Comparison of ENCODE assay signal across 11 cellular contexts in the genomic region with DNA sequence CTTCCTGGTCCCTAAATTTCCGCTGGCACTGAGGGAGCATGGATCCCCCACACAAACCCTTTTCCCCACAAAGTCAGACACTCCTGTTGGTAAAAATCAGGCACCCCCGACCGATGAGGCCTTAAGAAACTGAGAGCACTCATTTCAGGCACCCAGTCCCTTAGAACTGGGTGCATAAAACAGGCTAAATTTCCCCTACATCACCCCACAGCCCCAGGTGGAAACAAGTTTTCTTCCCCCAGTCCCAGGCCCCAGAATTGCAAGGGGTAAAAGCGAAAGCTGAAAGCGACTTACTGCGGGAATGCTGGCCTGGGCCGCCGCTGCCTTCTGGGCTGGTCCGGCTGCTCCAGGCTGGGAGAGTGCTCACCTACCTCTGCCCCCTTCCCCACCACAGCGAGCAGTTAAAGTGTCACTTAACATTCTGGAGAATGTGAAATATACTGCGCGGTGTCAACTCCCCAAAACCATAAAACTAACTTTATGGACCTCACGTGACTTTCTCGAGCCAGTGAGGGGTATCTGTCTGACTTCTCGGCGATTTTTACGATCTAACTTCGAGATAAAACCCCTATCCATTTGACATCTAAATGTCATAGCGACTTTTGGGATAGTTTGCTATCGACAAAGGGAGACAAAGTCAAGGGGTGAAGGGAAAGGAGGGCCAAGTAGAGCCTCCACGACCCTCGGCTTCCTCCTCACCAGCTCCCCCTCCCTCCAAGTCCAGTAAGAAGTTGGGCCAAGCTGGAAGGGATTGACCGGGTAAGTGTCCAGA. TPM values are rescaled to one million over a fixed set of nuclear protein-coding genes. Genes with fewer than 3 reads are reported as not detected.
DNase-seq lines count a peak whose midpoint lies in the region; ATAC-seq, FAIRE-seq and TF ChIP-seq lines count a peak whose summit lies in the region.
"Had no signal": no experiment of that assay in that cellular context is flagged by ENCODE, and none has a peak within 500 bp of the region (broad histone marks: within the 10 kb centered on the region; RNA-seq: fewer than 3 reads in every experiment).

A gene (minus strand): TSS at position 411 of the 772 bp plus-strand sequence. CDS start 37,767 bp downstream, outside the sequence.

- TF ChIP-seq CTCF in Peyer's patch (IDR thresholded peaks at IDR 0.05) (no peak), omental fat pad (IDR thresholded peaks at IDR 0.05) (no peak)

- peaks cover 0 to 14% (median 0%) of the 10 kb centered on the region in 3 donors for H3K36me3 ChIP-seq in Peyer's patch
- H3K36me3 ChIP-seq in iPS-15b (ENCODE audit: control insufficient read depth, insufficient read depth, low read length) = no peaks in the 10 kb centered on the region
- no peaks in the 10 kb centered on the region for H3K36me3 ChIP-seq in small intestine (ENCODE audit: control insufficient read depth in 2 of 2, insufficient read depth in 2 of 2, low read length in 2 of 2)

- DNase-seq in GM12891 (ENCODE audit: insufficient read length, low spot score) (no peak), Peyer's patch (peak in 2 of 3 donors; percentile 45 to 56), small intestine (no peak), OCI-M2 (lab: John Stamatoyannopoulos, UW; ENCODE audit: unreplicated experiment) (no peak), glomerular visceral epithelial cell (ENCODE audit: extremely low spot score) (no peak), KG1 (lab: John Stamatoyannopoulos, UW) (no peak), omental fat pad (ENCODE audit: low spot score) (no peak)
- DNase-seq: GF-D8, NCI-H1105 had no signal

- H3K4me1 ChIP-seq in Peyer's patch (peaks cover 0 to 48% (median 10%) of the 10 kb centered on the region in 4 donors), iPS-15b (ENCODE audit: control insufficient read depth, insufficient read depth, low read length) (peaks cover 7% of the 10 kb centered on the region), small intestine (ENCODE audit: control insufficient read depth in 2 of 2, insufficient read depth in 1 of 2, low read depth in 1 of 2, low read length in 1 of 2) (peaks cover 0 to 2% of the 10 kb centered on the region in 2 donors)

- peak within 1 kb of the TSS; percentile 34 to 92 (median 66) for H3K27ac ChIP-seq in Peyer's patch
- H3K27ac ChIP-seq in small intestine (ENCODE audit: low read depth in 1 of 2, low read length in 1 of 2) = peak within 1 kb of the TSS; percentile 17 to 93

- 18 to 24% (median 22%) methylated on average over 23 of the region's 23 CpGs for WGBS in small intestine, 3 donors

- H3K27me3 ChIP-seq in Peyer's patch (no peaks in the 10 kb centered on the region), iPS-15b (ENCODE audit: control insufficient read depth, insufficient read depth, low read length) (peaks cover 100% of the 10 kb centered on the region), small intestine (ENCODE audit: control insufficient read depth in 2 of 2, insufficient read depth in 2 of 2, low read length in 2 of 2) (peaks cover 0 to 14% of the 10 kb centered on the region in 2 donors)

- H3K4me3 ChIP-seq in Peyer's patch = peak within 1 kb of the TSS in 2 of 4 donors; percentile 33 to 66
- peak within 1 kb of the TSS; percentile 22 for H3K4me3 ChIP-seq in iPS-15b (ENCODE audit: low read depth, low read length)
- H3K4me3 ChIP-seq in small intestine (ENCODE audit: low read depth in 1 of 2, low read length in 2 of 2) = no peak within 1 kb of the TSS

- ATAC-seq in omental fat pad (ENCODE audit: low FRiP score) = no peak
- ATAC-seq: Right ventricle myocardium inferior had no signal

- no peaks in the 10 kb centered on the region for H3K9me3 ChIP-seq in Peyer's patch
- H3K9me3 ChIP-seq in iPS-15b (ENCODE audit: control insufficient read depth, insufficient read depth, low read length) = no peaks in the 10 kb centered on the region
- H3K9me3 ChIP-seq in small intestine (ENCODE audit: control insufficient read depth, low read depth) = no peaks in the 10 kb centered on the region

- TF ChIP-seq POLR2A in GM12891 (IDR thresholded peaks at IDR 0.05; ENCODE audit: low read depth, low read length) (no peak), Peyer's patch (IDR thresholded peaks at IDR 0.05) (no peak)

- FAIRE-seq in GM12891 (lab: Jason Lieb, UNC) = peak; percentile 9
- no peak for FAIRE-seq in small intestine (lab: Jason Lieb, UNC)

- H3K9ac ChIP-seq in iPS-15b (ENCODE audit: low read depth, low read length) = no peak within 1 kb of the TSS

TF ChIP-seq in GM12891, 5 proteins besides CTCF, POLR2A, EP300 and RAD21:
- TF ChIP-seq PAX5 (IDR thresholded peaks at IDR 0.05; ENCODE audit: insufficient read depth, low read length, severe bottlenecking) = no peak
- no peak for TF ChIP-seq SPI1 (IDR thresholded peaks at IDR 0.05; ENCODE audit: low read depth, low read length)

RNA-seq across cellular contexts. Expression of the gene that starts here (rescaled TPM):
- polyA plus RNA-seq in GM12891 (2012; ENCODE audit: low read depth, missing spikeins) = 6.2 TPM
- total RNA-seq in Peyer's patch (10 to 100 TPM; 37.0 to 89.3 (median 65.4) TPM), omental fat pad (10 to 100 TPM in 2 of 4 donors, 1 to 10 TPM in 2; 4.8 to 30.3 (median 10.6) TPM)
- 1 to 10 TPM in 2 of 3 donors, not detected in 1; 1.4 to 5.7 TPM for polyA plus RNA-seq in small intestine

Comparison
In these comparisons a context has a peak if more than half of its experiments do, and no peak if none do; other contexts are left out.
1. DNase-seq: peak in Peyer's patch (2 of 3); none in GM12891 (single experiment), small intestine (single experiment), OCI-M2 (single experiment), glomerular visceral epithelial cell (single experiment), KG1 (single experiment) and omental fat pad (single experiment).